ENCODE assay signal across 8 cellular contexts in genomic region chr5:141875795-141876627, GRCh38. TPM values are rescaled to one million over a fixed set of nuclear protein-coding genes. Genes with fewer than 3 reads are reported as not detected.
DNase-seq lines count a peak whose midpoint lies in the region; ATAC-seq and TF ChIP-seq lines count a peak whose summit lies in the region.

No MANE protein-coding gene starts in this region.

- H3K27me3 Mint-ChIP-seq in immature natural killer cell (ENCODE audit: low read depth in 3 of 3), result peaks cover 17 to 22% (median 19%) of the 10 kb centered on the region in 3 donors
- H3K27me3 Mint-ChIP-seq in activated CD8-positive, alpha-beta T cell treated with anti-CD3 and anti-CD28 coated beads, Interleukin-2, amount 10 ng/mL, durations not matched to agents 7 days and 5 days (ENCODE audit: low read depth), result peaks cover 74% of the 10 kb centered on the region
- peaks cover 78 to 92% (median 84%) of the 10 kb centered on the region in 3 donors for H3K27me3 Mint-ChIP-seq in CD14-positive monocyte (ENCODE audit: low read depth in 3 of 3)

- H3K4me1 Mint-ChIP-seq in immature natural killer cell, result peaks cover 48 to 55% of the 10 kb centered on the region in 2 donors
- peaks cover 20% of the 10 kb centered on the region for H3K4me1 Mint-ChIP-seq in activated CD8-positive, alpha-beta T cell treated with anti-CD3 and anti-CD28 coated beads, Interleukin-2, amount 10 ng/mL, durations not matched to agents 7 days and 5 days (ENCODE audit: low read depth)
- peaks cover 22% of the 10 kb centered on the region for H3K4me1 Mint-ChIP-seq in CD14-positive monocyte

- intact Hi-C loops in CD14-positive monocyte (cut with micrococcal nuclease), result loop anchor here in 1 of 2 donors (5.0 kb wide), 1 partner anchor 174 kb away; no protein-coding TSS in a partner anchor

- H3K4me3 Mint-ChIP-seq in immature natural killer cell, result peak overlapping the region; percentile 88 to 95 (median 90)
- no peak overlapping the region for H3K4me3 Mint-ChIP-seq in activated CD8-positive, alpha-beta T cell treated with anti-CD3 and anti-CD28 coated beads, Interleukin-2, amount 10 ng/mL, durations not matched to agents 7 days and 5 days
- H3K4me3 Mint-ChIP-seq in CD14-positive monocyte, result peak overlapping the region in 1 of 2 donors; percentile 68

- H3K4me3 ChIP-seq in skin epidermis, result peak overlapping the region; percentile 44 to 63 (median 53)

- CTCF ChIA-PET in activated CD8-positive, alpha-beta T cell treated with anti-CD3 and anti-CD28 coated beads, Interleukin-2, amount 10 ng/mL, durations not matched to agents 7 days and 5 days (lab: Charles Lee), result interaction anchor here (0.7 to 2.3 kb wide), 2 partner anchors 26 to 184 kb away, joined by 3 to 9 read pairs; no protein-coding TSS in a partner anchor

- ATAC-seq in activated CD8-positive, alpha-beta T cell treated with anti-CD3 and anti-CD28 coated beads, Interleukin-2, amount 10 ng/mL, durations not matched to agents 7 days and 5 days, result no peak

- DNase-seq in DMS53 (lab: John Stamatoyannopoulos, UW) (peak; percentile 79), DMS53 treated with DMSO at 0.1 percent for 48 hours (lab: John Stamatoyannopoulos, UW; ENCODE audit: unreplicated experiment) (no peak), immature natural killer cell (peak; percentile 34 to 45 (median 42)), CD14-positive monocyte (ENCODE audit: low spot score) (no peak), T1000 (lab: John Stamatoyannopoulos, UW) (no peak)
- no peak for DNase-seq in activated CD8-positive, alpha-beta T cell treated with anti-CD3 and anti-CD28 coated beads, Interleukin-2, amount 10 ng/mL, durations not matched to agents 7 days and 5 days

- TF ChIP-seq CTCF in CD14-positive monocyte (IDR thresholded peaks at IDR 0.05), result no peak

- H3K36me3 Mint-ChIP-seq in immature natural killer cell (no peaks in the 10 kb centered on the region), CD14-positive monocyte (peaks cover 0 to 10% of the 10 kb centered on the region in 2 donors)
- no peaks in the 10 kb centered on the region for H3K36me3 Mint-ChIP-seq in activated CD8-positive, alpha-beta T cell treated with anti-CD3 and anti-CD28 coated beads, Interleukin-2, amount 10 ng/mL, durations not matched to agents 7 days and 5 days (ENCODE audit: low read depth)

- POLR2A ChIA-PET in activated CD8-positive, alpha-beta T cell treated with anti-CD3 and anti-CD28 coated beads, Interleukin-2, amount 10 ng/mL, durations not matched to agents 7 days and 5 days (lab: Charles Lee), result no interaction called here

- H3K9me3 Mint-ChIP-seq in immature natural killer cell (no peaks in the 10 kb centered on the region), CD14-positive monocyte (peaks cover 0 to 21% (median 8%) of the 10 kb centered on the region in 7 donors)
- no peaks in the 10 kb centered on the region for H3K9me3 Mint-ChIP-seq in activated CD8-positive, alpha-beta T cell treated with anti-CD3 and anti-CD28 coated beads, Interleukin-2, amount 10 ng/mL, durations not matched to agents 7 days and 5 days (ENCODE audit: insufficient read depth)

- H3K27ac Mint-ChIP-seq in immature natural killer cell (peak overlapping the region in 4 of 6 donors; percentile 2 to 78 (median 54)), CD14-positive monocyte (no peak overlapping the region)
- no peak overlapping the region for H3K27ac Mint-ChIP-seq in activated CD8-positive, alpha-beta T cell treated with anti-CD3 and anti-CD28 coated beads, Interleukin-2, amount 10 ng/mL, durations not matched to agents 7 days and 5 days

- peak overlapping the region; percentile 84 for H3K27ac ChIP-seq in angular gyrus (ENCODE audit: low read depth, low read length)
- H3K27ac ChIP-seq in skin epidermis, result peak overlapping the region; percentile 0 to 92 (median 68)

RNA-seq across cellular contexts. Expression of gene PCDH1, which starts 2.2 kb away (rescaled TPM):
- polyA plus RNA-seq in immature natural killer cell, result 10 to 100 TPM; 19.0 to 26.7 (median 21.8) TPM
- total RNA-seq in activated CD8-positive, alpha-beta T cell treated with anti-CD3 and anti-CD28 coated beads, Interleukin-2, amount 10 ng/mL, durations not matched to agents 7 days and 5 days, result not detected
- polyA plus RNA-seq in CD14-positive monocyte, result not detected

RNA-seq across cellular contexts. Expression of gene DELE1, which starts 47.7 kb away (rescaled TPM):
- polyA plus RNA-seq in immature natural killer cell (10 to 100 TPM; 38.2 to 47.1 (median 44.7) TPM), CD14-positive monocyte (10 to 100 TPM; 47.3 to 49.6 TPM)
- 10 to 100 TPM; 65.7 to 65.8 TPM for total RNA-seq in activated CD8-positive, alpha-beta T cell treated with anti-CD3 and anti-CD28 coated beads, Interleukin-2, amount 10 ng/mL, durations not matched to agents 7 days and 5 days

Comparison
In these comparisons a context has a peak if more than half of its experiments do, and no peak if none do; other contexts are left out.
1. DNase-seq: peak in DMS53 (single experiment) and immature natural killer cell (3 of 3); none in DMS53 treated with DMSO at 0.1 percent for 48 hours (single experiment), activated CD8-positive, alpha-beta T cell treated with anti-CD3 and anti-CD28 coated beads, Interleukin-2, amount 10 ng/mL, durations not matched to agents 7 days and 5 days (single experiment), CD14-positive monocyte (single experiment) and T1000 (single experiment).
2. H3K27ac Mint-ChIP-seq: peak in immature natural killer cell (4 of 6); none in activated CD8-positive, alpha-beta T cell treated with anti-CD3 and anti-CD28 coated beads, Interleukin-2, amount 10 ng/mL, durations not matched to agents 7 days and 5 days (single experiment) and CD14-positive monocyte (0 of 7).
3. RNA of gene PCDH1, which starts 2.2 kb away (polyA plus RNA-seq): 19.0 to 26.7 TPM in immature natural killer cell; not detected in CD14-positive monocyte; every median in the first group is over 10 times any median in the second.